27 cellular contexts compared by ENCODE assay signal in the genomic region with DNA sequence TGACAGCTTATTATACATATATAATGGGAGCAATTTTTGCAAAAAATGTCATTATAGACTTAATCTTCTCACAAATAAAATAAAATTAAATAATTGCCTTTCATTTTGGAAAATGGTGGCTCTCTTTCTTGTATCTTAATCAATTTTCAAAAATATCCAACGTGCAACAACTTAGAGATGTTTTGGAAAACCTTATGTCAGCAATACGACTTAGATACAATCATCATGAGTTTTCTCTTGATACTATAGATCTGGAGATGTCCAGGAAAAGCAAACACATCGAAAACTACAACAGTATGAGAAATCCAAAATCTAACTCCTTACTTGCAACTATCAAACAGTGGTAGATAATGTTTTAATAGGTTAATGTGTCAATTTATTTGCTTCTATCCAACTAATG.
"Had no signal": no experiment of that assay in that cellular context is flagged by ENCODE, and none has a peak within 500 bp of the region (broad histone marks: within the 10 kb centered on the region; RNA-seq: fewer than 3 reads in every experiment).

No MANE protein-coding gene starts in this region.

- H3K9me3 ChIP-seq: stomach, suprapubic skin, testis, thoracic aorta, thyroid gland, tibial artery, tibial nerve, transverse colon, upper lobe of left lung, upper lobe of right lung, uterus, vagina had no signal

- H3K36me3 ChIP-seq: stomach, suprapubic skin, thoracic aorta, thyroid gland, tibial artery, tibial nerve, transverse colon, upper lobe of left lung, upper lobe of right lung, uterus, vagina had no signal

- ATAC-seq: stimulated activated effector memory CD8-positive, alpha-beta T cell treated with anti-CD3 and anti-CD28 coated beads, Interleukin-12 subunit alpha, Interleukin-12 subunit beta, amount 100 ng/mL, for 72 hours; stimulated activated memory B cell treated with anti-CD40 and anti-IgM and Interleukin-4, amounts not matched to agents 10 μg/mL and 1 μg/mL and 100 μg/mL, for 72 hours; stimulated activated naive B cell treated with anti-CD40 and anti-IgM and Interleukin-4, amounts not matched to agents 10 μg/mL and 1 μg/mL and 100 μg/mL, for 72 hours; stimulated activated naive CD8-positive, alpha-beta T cell treated with anti-CD3 and anti-CD28 coated beads, Interleukin-15, amount 100 ng/mL, for 72 hours; stimulated activated naive CD8-positive, alpha-beta T cell treated with anti-CD3 and anti-CD28 coated beads, Interleukin-15, Interleukin-2, amounts not matched to agents 100 U/mL and 50 U/mL, for 24 hours; upper lobe of right lung had no signal

- H3K27me3 ChIP-seq: stomach, suprapubic skin, testis, thyroid gland, tibial artery, tibial nerve, transverse colon, upper lobe of left lung, upper lobe of right lung, uterus, vagina had no signal

- H3K4me3 ChIP-seq: stomach, suprapubic skin, testis, thoracic aorta, thyroid gland, tibial artery, tibial nerve, transverse colon, upper lobe of left lung, upper lobe of right lung, uterus, vagina had no signal

- H3K4me1 ChIP-seq: stomach, suprapubic skin, testis, thyroid gland, tibial artery, tibial nerve, transverse colon, upper lobe of left lung, upper lobe of right lung, uterus, vagina had no signal

- FAIRE-seq: urothelium cell line had no signal

- H3K27ac ChIP-seq: stomach, suprapubic skin, testis, thoracic aorta, thyroid gland, tibial artery, tibial nerve, transverse colon, upper lobe of left lung, upper lobe of right lung, uterus, vagina had no signal

- DNase-seq: stimulated activated CD4-positive, alpha-beta T cell treated with anti-CD3 and anti-CD28 coated beads, Interleukin-2, amount 100 ng/mL, for 48 hours; stimulated activated CD4-positive, alpha-beta T cell treated with anti-CD3 and anti-CD28 coated beads, Interleukin-4, amount 100 ng/mL, for 1 hour; stimulated activated CD4-positive, alpha-beta T cell treated with anti-CD3 and anti-CD28 coated beads, Interleukin-4, amount 100 ng/mL, for 24 hours; stimulated activated CD4-positive, alpha-beta T cell treated with anti-CD3 and anti-CD28 coated beads, Interleukin-4, amount 100 ng/mL, for 4 hours; stimulated activated CD8-positive, alpha-beta memory T cell treated with anti-CD3 and anti-CD28 coated beads, Interleukin-4, amount 100 ng/mL, for 48 hours; stimulated activated naive B cell treated with anti-CD40 and anti-IgM and Interleukin-4, amounts not matched to agents 10 μg/mL and 1 μg/mL and 100 μg/mL, for 72 hours; stimulated activated naive CD4-positive, alpha-beta T cell; stimulated activated naive CD4-positive, alpha-beta T cell treated with Interleukin-2 at 50 U/mL for 16 hours; stimulated activated naive CD8-positive, alpha-beta T cell treated with anti-CD3 and anti-CD28 coated beads, Interleukin-15, amount 100 ng/mL, for 72 hours; stimulated activated naive CD8-positive, alpha-beta T cell treated with anti-CD3 and anti-CD28 coated beads, Interleukin-15, Interleukin-2, amounts not matched to agents 100 U/mL and 50 U/mL, for 24 hours; stomach; substantia nigra; testis; thyroid gland; tibial artery; transverse colon; trophoblast cell; upper lobe of left lung; upper lobe of right lung; uterus had no signal
